Comparison of ENCODE assay signal across 21 cellular contexts in genomic region chr1:116454940-116455339, GRCh38.
"Had no signal": no experiment of that assay in that cellular context is flagged by ENCODE, and none has a peak within 500 bp of the region (broad histone marks: within the 10 kb centered on the region; RNA-seq: fewer than 3 reads in every experiment).

No MANE protein-coding gene starts in this region.

- H3K36me3 ChIP-seq: ascending aorta, WERI-Rb-1 had no signal

- ATAC-seq: activated CD4-positive, alpha-beta T cell treated with anti-CD3 and anti-CD28 coated beads for 36 hours; body of pancreas; PC-3; T-cell had no signal

- FAIRE-seq: bronchial epithelial cell, TTC549 had no signal

- H3K4me1 ChIP-seq: ascending aorta, body of pancreas had no signal

- H3K4me3 ChIP-seq: ascending aorta, body of pancreas had no signal

- DNase-seq: activated CD4-positive, alpha-beta memory T cell treated with anti-CD3 and anti-CD28 coated beads, Interleukin-2, amount 10 ng/mL, durations not matched to agents 7 days and 5 days; activated CD4-positive, alpha-beta T cell treated with anti-CD3 and anti-CD28 coated beads for 36 hours; activated CD4-positive, alpha-beta T cell treated with anti-CD3 and anti-CD28 coated beads, Interleukin-2, amount 50 U/mL, for 1 hour; activated T-cell treated with anti-CD3 and anti-CD28 coated beads for 4 hours; activated T-cell treated with anti-CD3 and anti-CD28 coated beads, Interleukin-2, amount 50 U/mL, for 48 hours; body of pancreas; Kasumi-1; NCI-H1105 treated with DMSO at 0.1 percent for 48 hours; NCI-H1436 treated with DMSO at 0.1 percent for 48 hours; NCI-H187; NCI-H2081; NCI-H510A treated with DMSO at 0.1 percent for 48 hours; PC-3; SHP77 treated with DMSO at 0.1 percent for 48 hours; T-cell; T-helper 2 cell; T1000; WERI-Rb-1 had no signal

- H3K27me3 ChIP-seq: ascending aorta, body of pancreas had no signal

- H3K9me3 ChIP-seq: ascending aorta, body of pancreas had no signal

- H3K27ac ChIP-seq: ascending aorta, body of pancreas, WERI-Rb-1 had no signal
